Comparison of ENCODE assay signal across 8 cellular contexts in genomic region chr19:11963566-11964355, GRCh38. TPM values are rescaled to one million over a fixed set of nuclear protein-coding genes. Genes with fewer than 3 reads are reported as not detected.
A peak's percentile ranks its signal among the peaks of the same experiment; 100 is the strongest.
DNase-seq lines count a peak whose midpoint lies in the region; ATAC-seq, FAIRE-seq and TF ChIP-seq lines count a peak whose summit lies in the region.

No MANE protein-coding gene starts in this region.

- DNase-seq in CMK (ENCODE audit: low read depth) (peak; percentile 57), HT1080 (ENCODE audit: low read depth) (peak; percentile 16), RWPE1 (ENCODE audit: low spot score) (peak; percentile 35), frontal cortex (ENCODE audit: low spot score in 2 of 2) (peak; percentile 52 to 69)
- DNase-seq in activated effector memory CD4-positive, alpha-beta T cell treated with Interleukin-2 at 50 U/mL for 16 hours: peak; percentile 59

- H3K36me3 ChIP-seq in neutrophil (peaks cover 3% of the 10 kb centered on the region), stomach smooth muscle (ENCODE audit: control insufficient read depth in 2 of 2, insufficient read depth in 2 of 2, low read length in 2 of 2) (no peaks in the 10 kb centered on the region)

- H3K27me3 ChIP-seq in neutrophil (no peaks in the 10 kb centered on the region), stomach smooth muscle (ENCODE audit: control insufficient read depth in 1 of 2, insufficient read depth in 2 of 2, low read length in 2 of 2) (no peaks in the 10 kb centered on the region)

- H3K4me3 ChIP-seq in neutrophil (ENCODE audit: low read depth in 1 of 2, low read length in 1 of 2) (peak overlapping the region; percentile 86 to 90), stomach smooth muscle (ENCODE audit: low read length in 2 of 2) (peak overlapping the region; percentile 30 to 99)

- TF ChIP-seq CTCF in RWPE1 (conservative IDR thresholded peaks at IDR 0.05; ENCODE audit: low read depth) (peak; percentile 59), neutrophil (IDR thresholded peaks at IDR 0.05) (peak; percentile 84)

- POLR2A ChIA-PET in RWPE1 (lab: Yijun Ruan, JAX; ENCODE audit: low non-redundant PET): interaction anchor here (0.6 kb wide), 1 partner anchor 294 kb away, joined by 3 read pairs; no protein-coding TSS in a partner anchor

- H3K9ac ChIP-seq in stomach smooth muscle (ENCODE audit: low read length in 2 of 2): peak overlapping the region; percentile 13 to 14

- H3K4me1 ChIP-seq in neutrophil (ENCODE audit: control insufficient read depth in 1 of 2, insufficient read depth in 1 of 2, low read depth in 1 of 2, low read length in 1 of 2) (peaks cover 19 to 24% of the 10 kb centered on the region in 2 experiments), stomach smooth muscle (ENCODE audit: control insufficient read depth, insufficient read depth, low read length) (peaks cover 23% of the 10 kb centered on the region)

- CTCF ChIA-PET in RWPE1 (lab: Yijun Ruan, JAX): interaction anchor here (0.6 to 1.1 kb wide), 8 partner anchors 9 to 750 kb away, joined by 3 to 7 read pairs (median 3); no protein-coding TSS in a partner anchor

- peak overlapping the region; percentile 86 for H3K27ac ChIP-seq in RWPE1
- peak overlapping the region; percentile 100 for H3K27ac ChIP-seq in neutrophil
- H3K27ac ChIP-seq in stomach smooth muscle (ENCODE audit: low read length): peak overlapping the region; percentile 96

- H3K9me3 ChIP-seq in neutrophil: no peaks in the 10 kb centered on the region
- H3K9me3 ChIP-seq in stomach smooth muscle (ENCODE audit: control insufficient read depth in 2 of 2, low read length in 2 of 2): no peaks in the 10 kb centered on the region

- no peak for ATAC-seq in HG03521 (IDR thresholded peaks at IDR 0.05; ENCODE audit: unreplicated experiment)

- no peak for FAIRE-seq in frontal cortex (lab: Jason Lieb, UNC)

RNA-seq across cellular contexts. Expression of gene ZNF763, which starts 1.1 kb away (rescaled TPM):
- total RNA-seq in HT1080 (2014; rRNA removed; shearing (Covaris generic)): not detected in 2 replicates
- 0.15 TPM in 1 of 2 replicates, not detected in the other for polyA plus RNA-seq in HT1080 (2015; cell fraction: cytosol; rRNA removed)
- polyA plus RNA-seq in HT1080 (2015; cell fraction: nucleus; rRNA removed): 0.05 TPM in 2 replicates
- 4.5 TPM for total RNA-seq in frontal cortex

RNA-seq across cellular contexts. Expression of gene ZNF700, which starts 38.9 kb away (rescaled TPM):
- total RNA-seq in HT1080 (2014; rRNA removed; shearing (Covaris generic)): 6.8 and 7.0 TPM in 2 replicates
- polyA plus RNA-seq in HT1080 (2015; cell fraction: cytosol; rRNA removed): 4.8 and 5.5 TPM in 2 replicates
- polyA plus RNA-seq in HT1080 (2015; cell fraction: nucleus; rRNA removed): 17.1 and 17.4 TPM in 2 replicates
- 13.5 TPM for total RNA-seq in frontal cortex
